ENCODE assay signal across 17 cellular contexts in genomic region chr9:124339603-124340146, GRCh38.
"Had no signal": no experiment of that assay in that cellular context is flagged by ENCODE, and none has a peak within 500 bp of the region (broad histone marks: within the 10 kb centered on the region; RNA-seq: fewer than 3 reads in every experiment).

No MANE protein-coding gene starts in this region.

- H3K4me3 ChIP-seq: heart right ventricle, testis had no signal

- H3K4me3 Mint-ChIP-seq: activated naive CD8-positive, alpha-beta T cell treated with anti-CD3 and anti-CD28 coated beads, Interleukin-2, amount 50 U/mL, for 24 hours; activated T-helper 1 cell treated with anti-CD3 and anti-CD28 coated beads, Interleukin-12 subunit alpha, Interleukin-12 subunit beta, Interleukin-2, Interleukin-4 antibody, amounts not matched to agents 30 ng/mL and 10 ng/mL and 1 ng/mL, durations not matched to agents 14 hours and 24 hours and 36 hours; naive thymus-derived CD8-positive, alpha-beta T cell; stimulated activated naive CD8-positive, alpha-beta T cell treated with anti-CD3 and anti-CD28 coated beads, Interleukin-15, amount 100 ng/mL, for 72 hours had no signal

- DNase-seq: activated CD4-positive, alpha-beta T cell treated with anti-CD3 and anti-CD28 coated beads for 4 hours; activated naive CD4-positive, alpha-beta T cell treated with Interleukin-2 at 50 U/mL for 16 hours; activated naive CD8-positive, alpha-beta T cell treated with anti-CD3 and anti-CD28 coated beads, Interleukin-2, amount 50 U/mL, for 24 hours; caudate nucleus; cortex of kidney; effector CD8-positive, alpha-beta T cell; foreskin melanocyte; heart right ventricle; kidney glomerular epithelial cell; naive thymus-derived CD8-positive, alpha-beta T cell; occipital lobe; stimulated activated CD4-positive, alpha-beta T cell treated with anti-CD3 and anti-CD28 coated beads, Interleukin-15, amount 100 ng/mL, for 24 hours; stimulated activated CD4-positive, alpha-beta T cell treated with anti-CD3 and anti-CD28 coated beads, Interleukin-4, amount 100 ng/mL, for 24 hours; stimulated activated naive CD8-positive, alpha-beta T cell treated with anti-CD3 and anti-CD28 coated beads, Interleukin-15, amount 100 ng/mL, for 72 hours; T-helper 9 cell; testis had no signal

- H3K4me1 Mint-ChIP-seq: activated naive CD8-positive, alpha-beta T cell treated with anti-CD3 and anti-CD28 coated beads, Interleukin-2, amount 50 U/mL, for 24 hours; naive thymus-derived CD8-positive, alpha-beta T cell; stimulated activated naive CD8-positive, alpha-beta T cell treated with anti-CD3 and anti-CD28 coated beads, Interleukin-15, amount 100 ng/mL, for 72 hours had no signal

- H3K36me3 Mint-ChIP-seq: naive thymus-derived CD8-positive, alpha-beta T cell had no signal

- H3K27ac ChIP-seq: heart right ventricle, testis had no signal

- H3K27me3 Mint-ChIP-seq: activated naive CD8-positive, alpha-beta T cell treated with anti-CD3 and anti-CD28 coated beads, Interleukin-2, amount 50 U/mL, for 24 hours; naive thymus-derived CD8-positive, alpha-beta T cell; stimulated activated naive CD8-positive, alpha-beta T cell treated with anti-CD3 and anti-CD28 coated beads, Interleukin-15, amount 100 ng/mL, for 72 hours had no signal

- H3K27me3 ChIP-seq: heart right ventricle, testis had no signal

- H3K27ac Mint-ChIP-seq: activated naive CD8-positive, alpha-beta T cell treated with anti-CD3 and anti-CD28 coated beads, Interleukin-2, amount 50 U/mL, for 24 hours; activated T-helper 1 cell treated with anti-CD3 and anti-CD28 coated beads, Interleukin-12 subunit alpha, Interleukin-12 subunit beta, Interleukin-2, Interleukin-4 antibody, amounts not matched to agents 30 ng/mL and 10 ng/mL and 1 ng/mL, durations not matched to agents 14 hours and 24 hours and 36 hours had no signal

- H3K9me3 ChIP-seq: testis had no signal

- H3K4me1 ChIP-seq: testis had no signal

- H3K9me3 Mint-ChIP-seq: activated naive CD8-positive, alpha-beta T cell treated with anti-CD3 and anti-CD28 coated beads, Interleukin-2, amount 50 U/mL, for 24 hours; activated T-helper 1 cell treated with anti-CD3 and anti-CD28 coated beads, Interleukin-12 subunit alpha, Interleukin-12 subunit beta, Interleukin-2, Interleukin-4 antibody, amounts not matched to agents 30 ng/mL and 10 ng/mL and 1 ng/mL, durations not matched to agents 14 hours and 24 hours and 36 hours had no signal

- ATAC-seq: activated naive CD8-positive, alpha-beta T cell treated with anti-CD3 and anti-CD28 coated beads, Interleukin-2, amount 50 U/mL, for 24 hours; heart right ventricle; naive thymus-derived CD8-positive, alpha-beta T cell; stimulated activated naive CD8-positive, alpha-beta T cell treated with anti-CD3 and anti-CD28 coated beads, Interleukin-15, amount 100 ng/mL, for 72 hours had no signal
